In the genomic region with DNA sequence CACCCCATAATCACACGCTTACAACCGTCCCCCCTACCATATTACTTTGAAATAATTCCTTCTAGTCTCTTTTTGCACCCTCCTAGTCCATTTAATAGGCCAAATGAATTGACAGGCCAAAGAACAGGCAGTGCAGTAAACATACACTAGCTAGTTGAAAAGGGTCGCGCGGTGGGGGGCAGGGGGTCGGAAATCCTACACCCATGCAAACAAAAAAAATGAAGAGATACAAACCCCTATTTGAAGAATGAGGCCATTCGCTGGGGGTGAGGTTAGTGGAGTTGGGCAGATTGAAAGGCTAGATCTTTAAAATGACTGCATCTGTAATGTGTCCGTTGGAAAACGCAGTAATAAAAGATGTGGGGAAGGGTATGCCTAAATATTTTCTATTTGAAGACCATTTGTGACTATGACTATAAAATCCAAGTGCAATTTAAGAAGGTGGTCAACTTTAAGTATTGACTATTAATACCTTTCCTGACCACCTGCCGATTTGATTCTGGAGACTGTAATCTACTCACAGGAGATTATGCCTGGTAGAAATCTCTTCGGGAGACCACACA, we compare ENCODE assay signal across 8 cellular contexts. TPM values are rescaled to one million over a fixed set of nuclear protein-coding genes. Genes with fewer than 3 reads are reported as not detected.
DNase-seq lines count a peak whose midpoint lies in the region; ATAC-seq and TF ChIP-seq lines count a peak whose summit lies in the region.

No MANE protein-coding gene starts in this region.

- no peaks in the 10 kb centered on the region for H3K9me3 Mint-ChIP-seq in stimulated activated naive CD8-positive, alpha-beta T cell treated with anti-CD3 and anti-CD28 coated beads, Interleukin-15, Interleukin-2, amounts not matched to agents 100 ng/mL and 50 ng/mL, for 24 hours
- H3K9me3 Mint-ChIP-seq in activated naive CD8-positive, alpha-beta T cell treated with anti-CD3 and anti-CD28 coated beads, Interleukin-2, amount 50 U/mL, for 24 hours, result no peaks in the 10 kb centered on the region

- DNase-seq in stimulated activated naive CD8-positive, alpha-beta T cell treated with anti-CD3 and anti-CD28 coated beads, Interleukin-15, Interleukin-2, amounts not matched to agents 100 U/mL and 50 U/mL, for 24 hours, result no peak
- DNase-seq in activated naive CD8-positive, alpha-beta T cell treated with anti-CD3 and anti-CD28 coated beads, Interleukin-2, amount 50 U/mL, for 24 hours, result no peak
- no peak for DNase-seq in upper lobe of left lung
- no peak for DNase-seq in COR-L47 (lab: John Stamatoyannopoulos, UW)
- DNase-seq in NCI-H2107 (lab: John Stamatoyannopoulos, UW), result no peak
- no peak for DNase-seq in H4 (ENCODE audit: low spot score)

- H3K36me3 ChIP-seq in liver (ENCODE audit: control insufficient read depth in 4 of 4, insufficient read depth in 3 of 4, low read depth in 1 of 4, low read length in 3 of 4), result no peaks in the 10 kb centered on the region
- H3K36me3 ChIP-seq in upper lobe of left lung, result no peaks in the 10 kb centered on the region

- TF ChIP-seq EP300 in upper lobe of left lung (IDR thresholded peaks at IDR 0.05), result no peak

- peaks cover 0 to 17% (median 14%) of the 10 kb centered on the region in 4 donors for H3K4me1 ChIP-seq in liver (ENCODE audit: control insufficient read depth in 4 of 4, insufficient read depth in 4 of 4, low read length in 3 of 4)
- H3K4me1 ChIP-seq in upper lobe of left lung, result peaks cover 8 to 21% (median 14%) of the 10 kb centered on the region in 4 donors

- H3K9me3 ChIP-seq in liver (ENCODE audit: control insufficient read depth in 4 of 4, low read length in 3 of 4) (no peaks in the 10 kb centered on the region), upper lobe of left lung (no peaks in the 10 kb centered on the region)

- no peak for TF ChIP-seq CTCF in liver (IDR thresholded peaks at IDR 0.05; ENCODE audit: low read depth, low read length, missing input control)
- no peak for TF ChIP-seq CTCF in upper lobe of left lung (IDR thresholded peaks at IDR 0.05)

- H3K4me3 Mint-ChIP-seq in stimulated activated naive CD8-positive, alpha-beta T cell treated with anti-CD3 and anti-CD28 coated beads, Interleukin-15, Interleukin-2, amounts not matched to agents 100 ng/mL and 50 ng/mL, for 24 hours, result peak overlapping the region; percentile 99
- H3K4me3 Mint-ChIP-seq in activated naive CD8-positive, alpha-beta T cell treated with anti-CD3 and anti-CD28 coated beads, Interleukin-2, amount 50 U/mL, for 24 hours, result peak overlapping the region; percentile 96

- WGBS in liver, result 41% methylated on average over 11 of the region's 11 CpGs
- 57 to 59% methylated on average over 11 of the region's 11 CpGs for WGBS in upper lobe of left lung, 2 donors

- no peaks in the 10 kb centered on the region for H3K27me3 ChIP-seq in liver (ENCODE audit: control insufficient read depth in 4 of 4, insufficient read depth in 4 of 4, low read length in 3 of 4)
- no peaks in the 10 kb centered on the region for H3K27me3 ChIP-seq in upper lobe of left lung

- TF ChIP-seq POLR2A in upper lobe of left lung (IDR thresholded peaks at IDR 0.05), result no peak

- H3K4me1 Mint-ChIP-seq in stimulated activated naive CD8-positive, alpha-beta T cell treated with anti-CD3 and anti-CD28 coated beads, Interleukin-15, Interleukin-2, amounts not matched to agents 100 ng/mL and 50 ng/mL, for 24 hours (ENCODE audit: low read depth), result peaks cover 25% of the 10 kb centered on the region
- peaks cover 21% of the 10 kb centered on the region for H3K4me1 Mint-ChIP-seq in activated naive CD8-positive, alpha-beta T cell treated with anti-CD3 and anti-CD28 coated beads, Interleukin-2, amount 50 U/mL, for 24 hours

- H3K36me3 Mint-ChIP-seq in stimulated activated naive CD8-positive, alpha-beta T cell treated with anti-CD3 and anti-CD28 coated beads, Interleukin-15, Interleukin-2, amounts not matched to agents 100 ng/mL and 50 ng/mL, for 24 hours (ENCODE audit: low read depth), result no peaks in the 10 kb centered on the region
- H3K36me3 Mint-ChIP-seq in activated naive CD8-positive, alpha-beta T cell treated with anti-CD3 and anti-CD28 coated beads, Interleukin-2, amount 50 U/mL, for 24 hours (ENCODE audit: low read depth), result no peaks in the 10 kb centered on the region

- H3K4me3 ChIP-seq in liver (ENCODE audit: low read depth in 1 of 3, low read length in 3 of 3) (peak overlapping the region; percentile 82 to 99 (median 95)), upper lobe of left lung (peak overlapping the region in 3 of 4 donors; percentile 56 to 88 (median 82))

- H3K27ac Mint-ChIP-seq in stimulated activated naive CD8-positive, alpha-beta T cell treated with anti-CD3 and anti-CD28 coated beads, Interleukin-15, Interleukin-2, amounts not matched to agents 100 ng/mL and 50 ng/mL, for 24 hours, result peak overlapping the region; percentile 95
- peak overlapping the region; percentile 94 for H3K27ac Mint-ChIP-seq in activated naive CD8-positive, alpha-beta T cell treated with anti-CD3 and anti-CD28 coated beads, Interleukin-2, amount 50 U/mL, for 24 hours

- TF ChIP-seq RAD21 in liver (IDR thresholded peaks at IDR 0.05), result no peak

- peaks cover 6% of the 10 kb centered on the region for H3K27me3 Mint-ChIP-seq in stimulated activated naive CD8-positive, alpha-beta T cell treated with anti-CD3 and anti-CD28 coated beads, Interleukin-15, Interleukin-2, amounts not matched to agents 100 ng/mL and 50 ng/mL, for 24 hours
- no peaks in the 10 kb centered on the region for H3K27me3 Mint-ChIP-seq in activated naive CD8-positive, alpha-beta T cell treated with anti-CD3 and anti-CD28 coated beads, Interleukin-2, amount 50 U/mL, for 24 hours

- ATAC-seq in stimulated activated naive CD8-positive, alpha-beta T cell treated with anti-CD3 and anti-CD28 coated beads, Interleukin-15, Interleukin-2, amounts not matched to agents 100 U/mL and 50 U/mL, for 24 hours, result no peak
- ATAC-seq in activated naive CD8-positive, alpha-beta T cell treated with anti-CD3 and anti-CD28 coated beads, Interleukin-2, amount 50 U/mL, for 24 hours, result no peak
- no peak for ATAC-seq in upper lobe of left lung (ENCODE audit: low FRiP score in 2 of 2)

- H3K9ac ChIP-seq in liver (ENCODE audit: low read depth in 1 of 2, low read length in 2 of 2), result peak overlapping the region; percentile 62 to 79

- H3K27ac ChIP-seq in liver (ENCODE audit: low read depth in 1 of 2, low read length in 2 of 2) (no peak overlapping the region), upper lobe of left lung (peak overlapping the region; percentile 42 to 79 (median 76))

TF ChIP-seq in liver, 16 proteins besides CTCF, POLR2A, EP300 and RAD21 (continues in another document):
- no peak for TF ChIP-seq REST (IDR thresholded peaks at IDR 0.05)
- no peak for TF ChIP-seq FOXA1 (IDR thresholded peaks at IDR 0.05)
- TF ChIP-seq HNF4G (IDR thresholded peaks at IDR 0.05), result no peak
- TF ChIP-seq JUND (IDR thresholded peaks at IDR 0.05), result no peak
- TF ChIP-seq, protein P1, sequence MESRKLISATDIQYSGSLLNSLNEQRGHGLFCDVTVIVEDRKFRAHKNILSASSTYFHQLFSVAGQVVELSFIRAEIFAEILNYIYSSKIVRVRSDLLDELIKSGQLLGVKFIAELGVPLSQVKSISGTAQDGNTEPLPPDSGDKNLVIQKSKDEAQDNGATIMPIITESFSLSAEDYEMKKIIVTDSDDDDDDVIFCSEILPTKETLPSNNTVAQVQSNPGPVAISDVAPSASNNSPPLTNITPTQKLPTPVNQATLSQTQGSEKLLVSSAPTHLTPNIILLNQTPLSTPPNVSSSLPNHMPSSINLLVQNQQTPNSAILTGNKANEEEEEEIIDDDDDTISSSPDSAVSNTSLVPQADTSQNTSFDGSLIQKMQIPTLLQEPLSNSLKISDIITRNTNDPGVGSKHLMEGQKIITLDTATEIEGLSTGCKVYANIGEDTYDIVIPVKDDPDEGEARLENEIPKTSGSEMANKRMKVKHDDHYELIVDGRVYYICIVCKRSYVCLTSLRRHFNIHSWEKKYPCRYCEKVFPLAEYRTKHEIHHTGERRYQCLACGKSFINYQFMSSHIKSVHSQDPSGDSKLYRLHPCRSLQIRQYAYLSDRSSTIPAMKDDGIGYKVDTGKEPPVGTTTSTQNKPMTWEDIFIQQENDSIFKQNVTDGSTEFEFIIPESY (IDR thresholded peaks at IDR 0.05), result no peak
- TF ChIP-seq ATF3 (IDR thresholded peaks at IDR 0.05), result no peak
- TF ChIP-seq HNF4A (conservative IDR thresholded peaks at IDR 0.05), result no peak
- TF ChIP-seq EGR1 (IDR thresholded peaks at IDR 0.05; ENCODE audit: low read depth in 2 of 2), result no peak
- no peak for TF ChIP-seq SP1 (IDR thresholded peaks at IDR 0.05)

RNA-seq across cellular contexts. Expression of gene ARL6, which starts 0.9 kb away (rescaled TPM):
- total RNA-seq in liver (1 to 10 TPM; 1.1 to 3.4 TPM), upper lobe of left lung (10 to 100 TPM in 3 of 6 donors, 1 to 10 TPM in 3; 4.0 to 12.6 (median 9.1) TPM)
- polyA plus RNA-seq in liver, result 1 to 10 TPM; 1.4 TPM
- 7.9 and 19.1 TPM in 2 replicates for total RNA-seq in H4 (2014; rRNA removed; shearing (Covaris generic))

RNA-seq across cellular contexts. Expression of gene CRYBG3, which starts 58.1 kb away (rescaled TPM):
- 1 to 10 TPM; 3.1 to 9.5 TPM for total RNA-seq in liver
- 1 to 10 TPM; 1.1 to 2.0 TPM for polyA plus RNA-seq in liver
- 10 to 100 TPM; 19.7 to 32.7 (median 26.6) TPM for total RNA-seq in upper lobe of left lung
- total RNA-seq in H4 (2014; rRNA removed; shearing (Covaris generic)), result 8.2 and 9.2 TPM in 2 replicates

Comparison
In these comparisons a context has a peak if more than half of its experiments do, and no peak if none do; other contexts are left out.
1. H3K27ac ChIP-seq: peak in upper lobe of left lung (4 of 4); none in liver (0 of 2).